8 cellular contexts compared by ENCODE assay signal in genomic region chr1:229227298-229227919, GRCh38. TPM values are rescaled to one million over a fixed set of nuclear protein-coding genes. Genes with fewer than 3 reads are reported as not detected.
DNase-seq lines count a peak whose midpoint lies in the region; ATAC-seq and TF ChIP-seq lines count a peak whose summit lies in the region.

No MANE protein-coding gene starts in this region.

- peak overlapping the region; percentile 11 for H3K4me3 Mint-ChIP-seq in Caco-2 (ENCODE audit: unreplicated experiment)

- H3K36me3 ChIP-seq in Caco-2 (ENCODE audit: control insufficient read depth, insufficient read depth, low read length) (no peaks in the 10 kb centered on the region), IMR-90 (ENCODE audit: control insufficient read depth, insufficient read depth, low read length) (no peaks in the 10 kb centered on the region)
- H3K36me3 ChIP-seq in effector memory CD4-positive, alpha-beta T cell (ENCODE audit: control insufficient read depth, insufficient read depth, low read length) = no peaks in the 10 kb centered on the region

- no peak overlapping the region for H3K23ac ChIP-seq in IMR-90 (ENCODE audit: low read depth, low read length)

- peak; percentile 80 to 91 for TF ChIP-seq CTCF in Caco-2 (IDR thresholded peaks at IDR 0.05; ENCODE audit: insufficient read depth in 1 of 2, low read depth in 1 of 2, low read length in 1 of 2, severe bottlenecking in 1 of 2, unreplicated experiment in 1 of 2)
- TF ChIP-seq CTCF in IMR-90 (conservative IDR thresholded peaks at IDR 0.05; ENCODE audit: low read depth, low read length) = peak; percentile 87

- no peaks in the 10 kb centered on the region for H3K9me3 ChIP-seq in Caco-2
- H3K9me3 ChIP-seq in IMR-90 (ENCODE audit: control insufficient read depth, insufficient read depth, low read length) = no peaks in the 10 kb centered on the region
- H3K9me3 ChIP-seq in effector memory CD4-positive, alpha-beta T cell (ENCODE audit: control insufficient read depth, low read length) = no peaks in the 10 kb centered on the region

- H3K4me2 ChIP-seq in IMR-90 (ENCODE audit: low read depth, low read length) = no peak overlapping the region

- POLR2A ChIA-PET in Caco-2 (lab: Charles Lee) = no interaction called here
- POLR2A ChIA-PET in IMR-90 (lab: Charles Lee; ENCODE audit: unreplicated experiment) = no interaction called here

- H2BK5ac ChIP-seq in IMR-90 (ENCODE audit: low read depth, low read length, poor library complexity, severe bottlenecking) = no peak overlapping the region

- H2AK5ac ChIP-seq in IMR-90 (ENCODE audit: low read depth, low read length) = no peak overlapping the region

- H3K9me3 Mint-ChIP-seq in Caco-2 (ENCODE audit: unreplicated experiment) = no peaks in the 10 kb centered on the region

- H3K18ac ChIP-seq in IMR-90 (ENCODE audit: low read depth, low read length) = no peak overlapping the region

- no peak overlapping the region for H3K4ac ChIP-seq in IMR-90 (ENCODE audit: low read depth, low read length)

- H2AK9ac ChIP-seq in IMR-90 (replicated peaks; ENCODE audit: low read depth, low read length, poor library complexity) = no peak overlapping the region

- no peak overlapping the region for H3K9ac ChIP-seq in IMR-90 (ENCODE audit: low read depth, low read length)

- no TSS peak for BruUV-seq in Caco-2 (replicated peaks; lab: Mats Ljungman, UMichigan)
- no TSS peak for BruUV-seq in IMR-90 (replicated peaks; lab: Mats Ljungman, UMichigan)

- in situ Hi-C loops in IMR-90 (cut with MboI; ENCODE audit: low sequenced_read_pairs) = no loop called here

- 33% methylated on average over 1 of the region's 15 CpGs; no CpG with 5 or more reads in 1 of the 2 experiments for WGBS in IMR-90 (ENCODE audit: extremely low coverage in 2 of 2, insufficient read length in 1 of 2), 2 experiments

- no peak overlapping the region for H4K5ac ChIP-seq in IMR-90 (ENCODE audit: low read depth, low read length)

- no peak overlapping the region for H2BK20ac ChIP-seq in IMR-90 (ENCODE audit: low read depth, low read length)

- no peak overlapping the region for H3K14ac ChIP-seq in IMR-90 (replicated peaks; ENCODE audit: low read depth, low read length)

- H3K27me3 Mint-ChIP-seq in Caco-2 (ENCODE audit: insufficient read depth, unreplicated experiment) = no peaks in the 10 kb centered on the region

- dilution Hi-C loops in IMR-90 (cut with HindIII; ENCODE audit: low sequenced_read_pairs, unreplicated experiment) = no loop called here

- peaks cover 40% of the 10 kb centered on the region for H3K4me1 Mint-ChIP-seq in Caco-2 (ENCODE audit: low read depth, unreplicated experiment)

- ATAC-seq in IMR-90 (ENCODE audit: low read depth) = peak; percentile 65
- ATAC-seq in HG03159 (IDR thresholded peaks at IDR 0.05; ENCODE audit: unreplicated experiment) = no peak

- intact Hi-C loops in Caco-2 (cut with micrococcal nuclease; ENCODE audit: unreplicated experiment) (loop anchor here (1.0 to 10.0 kb wide), 6 partner anchors 70 to 535 kb away; partner anchors contain the start of gene RHOU), IMR-90 (cut with micrococcal nuclease) (loop anchor here (1.0 to 10.0 kb wide), 7 partner anchors 71 to 563 kb away; partner anchors contain the start of gene RHOU)

- H3K4me3 ChIP-seq in Caco-2 (ENCODE audit: low read depth, low read length) (no peak overlapping the region), IMR-90 (ENCODE audit: insufficient read depth, low read depth, low read length) (no peak overlapping the region)
- H3K4me3 ChIP-seq in effector memory CD4-positive, alpha-beta T cell (ENCODE audit: insufficient read depth, low read depth, low read length, poor library complexity, severe bottlenecking) = no peak overlapping the region

- no peak overlapping the region for H3K27ac Mint-ChIP-seq in Caco-2 (ENCODE audit: unreplicated experiment)

- H3K36me3 Mint-ChIP-seq in Caco-2 (ENCODE audit: insufficient read depth, unreplicated experiment) = no peaks in the 10 kb centered on the region

- H4K91ac ChIP-seq in IMR-90 (ENCODE audit: insufficient read depth, low read depth, low read length) = no peak overlapping the region

- H2BK15ac ChIP-seq in IMR-90 (ENCODE audit: low read depth, low read length) = no peak overlapping the region

- H3K4me1 ChIP-seq in Caco-2 (peaks cover 65% of the 10 kb centered on the region), IMR-90 (ENCODE audit: control insufficient read depth, insufficient read depth, low read length) (peaks cover 5% of the 10 kb centered on the region; the same call in 1 of the 2 replicates)
- peaks cover 3% of the 10 kb centered on the region for H3K4me1 ChIP-seq in effector memory CD4-positive, alpha-beta T cell (ENCODE audit: control insufficient read depth, insufficient read depth, low read length, poor library complexity, severe bottlenecking)

- no peak overlapping the region for H4K8ac ChIP-seq in IMR-90 (ENCODE audit: low read depth in 2 of 2, low read length in 2 of 2)

- H2BK120ac ChIP-seq in IMR-90 (ENCODE audit: low read depth, low read length) = no peak overlapping the region

- no peaks in the 10 kb centered on the region for H3K9me1 ChIP-seq in IMR-90 (ENCODE audit: insufficient read depth, low read length)

- no peaks in the 10 kb centered on the region for H4K20me1 ChIP-seq in IMR-90 (ENCODE audit: insufficient read depth, low read length)

- TF ChIP-seq POLR2A in IMR-90 (IDR thresholded peaks at IDR 0.05; ENCODE audit: low read depth, low read length) = no peak

- peak; percentile 89 for TF ChIP-seq RAD21 in IMR-90 (IDR thresholded peaks at IDR 0.05; ENCODE audit: low read length)

- CTCF ChIA-PET in Caco-2 (lab: Charles Lee) (interaction anchor here (0.8 to 1.1 kb wide), 2 partner anchors 329 to 536 kb away, joined by 3 read pairs; no protein-coding TSS in a partner anchor), IMR-90 (lab: Yijun Ruan, JAX) (interaction anchor here (0.6 to 2.1 kb wide), 20 partner anchors 9 to 564 kb away, joined by 3 to 8 read pairs (median 3); partner anchors contain the start of gene RHOU)

- no peaks in the 10 kb centered on the region for H3K27me3 ChIP-seq in Caco-2 (replicated peaks; ENCODE audit: control insufficient read depth, insufficient read depth, low read length)
- H3K27me3 ChIP-seq in IMR-90 (ENCODE audit: control insufficient read depth, insufficient read depth, low read length) = peaks cover 22% of the 10 kb centered on the region
- no peaks in the 10 kb centered on the region for H3K27me3 ChIP-seq in effector memory CD4-positive, alpha-beta T cell (replicated peaks; ENCODE audit: control insufficient read depth, insufficient read depth, low read length, poor library complexity, severe bottlenecking)

- DNase-seq in Caco-2 (peak; percentile 77 to 87), IMR-90 (peak; percentile 61), NOMO-1 (lab: John Stamatoyannopoulos, UW; ENCODE audit: unreplicated experiment in 2 of 2) (peak; percentile 68 to 69), middle frontal gyrus (ENCODE audit: extremely low spot score, low spot score) (peak; percentile 83)
- peak; percentile 32 to 79 (median 69) for DNase-seq in activated CD8-positive, alpha-beta memory T cell treated with anti-CD3 and anti-CD28 coated beads for 48 hours (ENCODE audit: low read depth in 2 of 3, low spot score in 2 of 3)
- DNase-seq in effector memory CD4-positive, alpha-beta T cell = peak; percentile 54 to 69 (median 56)
- peak; percentile 65 to 71 for DNase-seq in stimulated activated CD8-positive, alpha-beta memory T cell treated with anti-CD3 and anti-CD28 coated beads, Interleukin-7, amount 100 ng/mL, for 1 hour (ENCODE audit: low read depth in 2 of 2)

- H2AFZ ChIP-seq in IMR-90 (replicated peaks; ENCODE audit: low read length, poor library complexity) = no peak overlapping the region

- H3K79me1 ChIP-seq in IMR-90 (ENCODE audit: low read depth in 1 of 2, low read length in 2 of 2) = no peaks in the 10 kb centered on the region

- H3K27ac ChIP-seq in IMR-90 (ENCODE audit: insufficient read depth, low read length) = no peak overlapping the region
- H3K27ac ChIP-seq in effector memory CD4-positive, alpha-beta T cell (ENCODE audit: insufficient read depth, low read length, poor library complexity, severe bottlenecking) = no peak overlapping the region

- H3K56ac ChIP-seq in IMR-90 (ENCODE audit: extremely low read depth, insufficient read depth, low read length) = no peak overlapping the region

TF ChIP-seq in IMR-90, 13 proteins besides CTCF, POLR2A, EP300 and RAD21:
- no peak for TF ChIP-seq MAFK (IDR thresholded peaks at IDR 0.05; ENCODE audit: low read depth, low read length)
- no peak for TF ChIP-seq FOS (IDR thresholded peaks at IDR 0.05; ENCODE audit: low read depth, low read length)
- TF ChIP-seq RCOR1 (IDR thresholded peaks at IDR 0.05; ENCODE audit: insufficient replicate concordance, low read length) = no peak
- no peak for TF ChIP-seq CEBPB (IDR thresholded peaks at IDR 0.05; ENCODE audit: low read depth, low read length)
- peak; percentile 95 for TF ChIP-seq SMC3 (IDR thresholded peaks at IDR 0.05; ENCODE audit: low read depth, low read length)
- no peak for TF ChIP-seq ELK1 (IDR thresholded peaks at IDR 0.05; ENCODE audit: borderline replicate concordance, low read depth, low read length)
- peak; percentile 22; the same call in 1 of the 2 replicates for TF ChIP-seq MAZ (IDR thresholded peaks at IDR 0.05; ENCODE audit: borderline replicate concordance, low read depth, low read length)
- TF ChIP-seq NFE2L2 (IDR thresholded peaks at IDR 0.05; ENCODE audit: low read depth, low read length) = no peak

RNA-seq across cellular contexts. Expression of gene RAB4A, which starts 43.5 kb away (rescaled TPM):
- 98.9 and 111 TPM in 2 replicates for total RNA-seq in Caco-2 (2022)
- 26.2 and 33.3 TPM in 2 replicates for total RNA-seq in IMR-90 (2012; rRNA removed)
- 23.9 and 25.6 TPM in 2 replicates for polyA plus RNA-seq in IMR-90 (2012; rRNA removed)
- polyA plus RNA-seq in IMR-90 (2012; cell fraction: cytosol; rRNA removed) = 24.6 and 26.8 TPM in 2 replicates
- 9.4 and 14.7 TPM in 2 replicates for polyA plus RNA-seq in IMR-90 (2012; cell fraction: nucleus; rRNA removed; ENCODE audit: low replicate concordance)
